ENCODE assay signal across 20 cellular contexts in the genomic region with DNA sequence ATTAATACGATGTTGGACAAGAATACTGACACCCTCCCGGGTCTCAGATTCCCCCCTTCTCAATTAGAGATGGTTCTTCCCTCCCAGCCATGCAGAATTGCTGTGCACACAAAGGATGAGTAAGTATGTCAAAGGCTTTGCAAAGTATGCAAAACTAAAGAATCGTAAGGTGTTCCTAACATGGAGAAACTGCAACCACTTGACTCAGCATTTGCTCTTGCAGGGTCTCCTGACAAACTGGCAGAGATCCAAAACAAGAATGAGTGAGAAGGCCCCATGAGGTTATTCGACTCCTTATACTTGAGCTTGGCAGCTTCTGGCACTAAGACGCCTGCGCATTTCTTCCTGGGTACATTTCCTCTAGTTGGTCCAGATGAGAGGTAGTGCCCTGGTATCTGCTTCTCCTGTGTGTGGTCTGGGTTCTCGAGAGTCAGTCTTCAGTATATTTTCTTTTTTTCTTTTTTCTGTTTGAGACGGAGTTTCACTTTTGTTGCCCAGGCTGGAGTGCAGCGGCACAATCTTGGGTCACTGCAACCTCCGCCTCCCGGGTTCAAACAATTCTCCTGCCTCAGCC. TPM values are rescaled to one million over a fixed set of nuclear protein-coding genes. Genes with fewer than 3 reads are reported as not detected.
"Had no signal": no experiment of that assay in that cellular context is flagged by ENCODE, and none has a peak within 500 bp of the region (broad histone marks: within the 10 kb centered on the region; RNA-seq: fewer than 3 reads in every experiment).

No MANE protein-coding gene starts in this region.

- H3K27ac ChIP-seq: coronary artery, left ventricle myocardium inferior, tibial nerve had no signal

- H3K36me3 ChIP-seq: left ventricle myocardium inferior, tibial nerve had no signal

- H3K4me3 ChIP-seq: coronary artery, left ventricle myocardium inferior, tibial nerve had no signal

- DNase-seq: activated B cell treated with CpG ODN at 0.5 μM for 24 hours; activated CD4-positive, alpha-beta memory T cell treated with anti-CD3 and anti-CD28 coated beads for 36 hours; activated CD4-positive, alpha-beta T cell treated with anti-CD3 and anti-CD28 coated beads for 4 hours; activated naive CD4-positive, alpha-beta T cell treated with anti-CD3 and anti-CD28 coated beads for 36 hours; activated T-cell treated with anti-CD3 and anti-CD28 coated beads, Interleukin-2, amount 50 U/mL, for 1 hour; central memory CD4-positive, alpha-beta T cell; erythroblast; kidney; left ventricle myocardium inferior; mammary epithelial cell; midbrain; stimulated activated naive CD8-positive, alpha-beta T cell treated with anti-CD3 and anti-CD28 coated beads, Interleukin-15, Interleukin-2, amounts not matched to agents 100 U/mL and 50 U/mL, for 24 hours; substantia nigra; T-helper 9 cell had no signal

- H3K27me3 ChIP-seq: tibial nerve had no signal

- ATAC-seq: stimulated activated naive CD8-positive, alpha-beta T cell treated with anti-CD3 and anti-CD28 coated beads, Interleukin-15, Interleukin-2, amounts not matched to agents 100 U/mL and 50 U/mL, for 24 hours had no signal

- FAIRE-seq: endometrium, frontal cortex, kidney, urothelium cell line had no signal

- H3K9me3 ChIP-seq: left ventricle myocardium inferior, tibial nerve had no signal

- H3K4me1 ChIP-seq: left ventricle myocardium inferior, tibial nerve had no signal

RNA-seq across cellular contexts. Expression of gene FAM184B, which starts 8.2 kb away (rescaled TPM):
- total RNA-seq: activated CD4-positive, alpha-beta memory T cell treated with anti-CD3 and anti-CD28 coated beads for 36 hours; activated naive CD4-positive, alpha-beta T cell treated with anti-CD3 and anti-CD28 coated beads for 36 hours; activated T-helper 2 cell treated with anti-CD3 and anti-CD28 coated beads, Interferon-gamma antibody, Interleukin-2, Interleukin-4, amounts not matched to agents 10 μg/mL and 5 μg/mL and 100 μg/mL, durations not matched to agents 14 hours and 24 hours and 36 hours; left ventricle myocardium inferior; tibial nerve had no signal
